8 cellular contexts compared by ENCODE assay signal in genomic region chr17:40345161-40346034, GRCh38. TPM values are rescaled to one million over a fixed set of nuclear protein-coding genes. Genes with fewer than 3 reads are reported as not detected.
DNase-seq lines count a peak whose midpoint lies in the region; ATAC-seq, FAIRE-seq and TF ChIP-seq lines count a peak whose summit lies in the region.

No MANE protein-coding gene starts in this region.

- no peak overlapping the region for H3K4me3 ChIP-seq in endocrine pancreas (ENCODE audit: control insufficient read depth, insufficient read depth, low read length)
- H3K4me3 ChIP-seq in mesodermal cell (ENCODE audit: extremely low read depth, insufficient read depth, low read length, poor library complexity, severe bottlenecking), result peak overlapping the region; percentile 80
- H3K4me3 ChIP-seq in upper lobe of right lung, result peak overlapping the region; percentile 64

- H3K4me1 ChIP-seq in endocrine pancreas (ENCODE audit: control insufficient read depth, insufficient read depth, low read length), result peaks cover 5% of the 10 kb centered on the region
- H3K4me1 ChIP-seq in mesodermal cell (ENCODE audit: control insufficient read depth, insufficient read depth, low read length, poor library complexity, severe bottlenecking), result peaks cover 58% of the 10 kb centered on the region
- peaks cover 65% of the 10 kb centered on the region for H3K4me1 ChIP-seq in upper lobe of right lung

- H3K27ac ChIP-seq in mesodermal cell (ENCODE audit: low read depth, low read length, severe bottlenecking), result peak overlapping the region; percentile 93
- H3K27ac ChIP-seq in upper lobe of right lung, result peak overlapping the region; percentile 94

- H3K27me3 ChIP-seq in endocrine pancreas (ENCODE audit: control insufficient read depth, insufficient read depth, low read length) (no peaks in the 10 kb centered on the region), upper lobe of right lung (no peaks in the 10 kb centered on the region)

- DNase-seq in 8988T (peak; percentile 84), H54 (ENCODE audit: insufficient read length, low spot score) (peak; percentile 73), upper lobe of right lung (peak; percentile 88), MV-4-11 (lab: John Stamatoyannopoulos, UW) (no peak)
- no peak for DNase-seq in T-helper 2 cell treated with Interferon-gamma antibody and Interleukin-4, amounts not matched to agents 5 μg/mL and 100 μg/mL, for 36 hours (ENCODE audit: low spot score)

- H3K9ac ChIP-seq in endocrine pancreas (ENCODE audit: control insufficient read depth, insufficient read depth, low read length), result peak overlapping the region; percentile 49

- 0 out of 2 replicates have a peak, but pooled peaks have one; percentile 19 for TF ChIP-seq POLR2A in H54 (IDR thresholded peaks at IDR 0.05; ENCODE audit: low read depth, low read length)

- H3K36me3 ChIP-seq in endocrine pancreas (ENCODE audit: control insufficient read depth, insufficient read depth, low read length), result no peaks in the 10 kb centered on the region
- peaks cover 20% of the 10 kb centered on the region for H3K36me3 ChIP-seq in mesodermal cell (ENCODE audit: control insufficient read depth, insufficient read depth, low read length)
- H3K36me3 ChIP-seq in upper lobe of right lung, result peaks cover 20% of the 10 kb centered on the region

- no peak overlapping the region for H3K27ac Mint-ChIP-seq in T-helper 2 cell treated with Interferon-gamma antibody and Interleukin-4, amounts not matched to agents 5 μg/mL and 100 μg/mL, for 36 hours

- TF ChIP-seq CTCF in upper lobe of right lung (IDR thresholded peaks at IDR 0.05), result no peak

- peaks cover 30% of the 10 kb centered on the region for H3K4me1 Mint-ChIP-seq in T-helper 2 cell treated with Interferon-gamma antibody and Interleukin-4, amounts not matched to agents 5 μg/mL and 100 μg/mL, for 36 hours (ENCODE audit: low read depth)

- no peaks in the 10 kb centered on the region for H3K9me3 Mint-ChIP-seq in T-helper 2 cell treated with Interferon-gamma antibody and Interleukin-4, amounts not matched to agents 5 μg/mL and 100 μg/mL, for 36 hours

- FAIRE-seq in H54 (lab: Jason Lieb, UNC), result no peak

- intact Hi-C loops in upper lobe of right lung (cut with DNase I), result no loop called here

- H3K36me3 Mint-ChIP-seq in T-helper 2 cell treated with Interferon-gamma antibody and Interleukin-4, amounts not matched to agents 5 μg/mL and 100 μg/mL, for 36 hours (ENCODE audit: low read depth), result peaks cover 35% of the 10 kb centered on the region

- H3K9me3 ChIP-seq in endocrine pancreas (ENCODE audit: control insufficient read depth, low read length) (no peaks in the 10 kb centered on the region), mesodermal cell (ENCODE audit: control insufficient read depth, low read length) (no peaks in the 10 kb centered on the region), upper lobe of right lung (no peaks in the 10 kb centered on the region)

- no peaks in the 10 kb centered on the region for H3K27me3 Mint-ChIP-seq in T-helper 2 cell treated with Interferon-gamma antibody and Interleukin-4, amounts not matched to agents 5 μg/mL and 100 μg/mL, for 36 hours (ENCODE audit: low read depth)

- peak overlapping the region; percentile 4 for H3K4me3 Mint-ChIP-seq in T-helper 2 cell treated with Interferon-gamma antibody and Interleukin-4, amounts not matched to agents 5 μg/mL and 100 μg/mL, for 36 hours

- ATAC-seq in upper lobe of right lung (peak; percentile 65), GM18861 (IDR thresholded peaks at IDR 0.05; ENCODE audit: unreplicated experiment) (no peak)

- WGBS in mesodermal cell (ENCODE audit: insufficient coverage in 2 of 2), 2 experiments, result 1 to 3% methylated on average over 20 to 26 of the region's 45 CpGs

RNA-seq across cellular contexts. Expression of gene GJD3, which starts 19.1 kb away (rescaled TPM):
- polyA plus RNA-seq in mesodermal cell (2013, experiment 1 of 2), result 0.37 TPM
- not detected for polyA plus RNA-seq in mesodermal cell (2013, experiment 2 of 2)
- 2.8 TPM for total RNA-seq in upper lobe of right lung

RNA-seq across cellular contexts. Expression of gene RARA, which starts 36.4 kb away (rescaled TPM):
- 40.2 TPM for polyA plus RNA-seq in mesodermal cell (2013, experiment 1 of 2)
- 31.4 TPM for polyA plus RNA-seq in mesodermal cell (2013, experiment 2 of 2)
- 69.7 TPM for total RNA-seq in upper lobe of right lung

RNA-seq across cellular contexts. Expression of gene CDC6, which starts 57.7 kb away (rescaled TPM):
- 27.1 TPM for polyA plus RNA-seq in mesodermal cell (2013, experiment 1 of 2)
- polyA plus RNA-seq in mesodermal cell (2013, experiment 2 of 2), result 24.8 TPM
- 1.4 TPM for total RNA-seq in upper lobe of right lung

Comparison
In these comparisons a context has a peak if more than half of its experiments do, and no peak if none do; other contexts are left out.
1. DNase-seq: peak in 8988T (single experiment), H54 (single experiment) and upper lobe of right lung (single experiment); none in T-helper 2 cell treated with Interferon-gamma antibody and Interleukin-4, amounts not matched to agents 5 μg/mL and 100 μg/mL, for 36 hours (single experiment) and MV-4-11 (single experiment).